Comparison of ENCODE assay signal across 2 cellular contexts in the genomic region with DNA sequence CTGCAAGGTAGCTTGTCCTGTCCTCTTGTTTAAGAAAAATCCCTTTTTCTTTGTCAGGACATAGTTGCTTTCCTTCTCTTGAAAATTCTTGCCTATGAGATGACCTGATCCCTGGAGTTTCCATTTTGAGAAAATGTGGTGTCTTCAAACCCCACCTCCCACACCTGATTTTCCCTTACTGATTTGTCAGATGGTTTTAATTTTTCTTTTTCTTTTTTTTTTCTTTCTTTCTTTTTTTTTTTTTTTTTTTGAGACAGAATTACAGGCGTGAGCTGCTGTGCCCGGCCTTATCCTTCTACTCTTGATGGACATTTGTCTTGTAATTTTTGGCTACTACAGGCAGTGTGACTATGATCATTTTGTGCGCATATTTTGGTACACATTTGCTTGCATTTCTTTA.
TF ChIP-seq lines count a peak whose summit lies in the region.

No MANE protein-coding gene starts in this region.

TF ChIP-seq in IMR-90, 13 proteins besides CTCF, POLR2A, EP300 and RAD21:
- no peak for TF ChIP-seq RFX5 (IDR thresholded peaks at IDR 0.05; ENCODE audit: low read depth, low read length)
- TF ChIP-seq, protein P1, sequence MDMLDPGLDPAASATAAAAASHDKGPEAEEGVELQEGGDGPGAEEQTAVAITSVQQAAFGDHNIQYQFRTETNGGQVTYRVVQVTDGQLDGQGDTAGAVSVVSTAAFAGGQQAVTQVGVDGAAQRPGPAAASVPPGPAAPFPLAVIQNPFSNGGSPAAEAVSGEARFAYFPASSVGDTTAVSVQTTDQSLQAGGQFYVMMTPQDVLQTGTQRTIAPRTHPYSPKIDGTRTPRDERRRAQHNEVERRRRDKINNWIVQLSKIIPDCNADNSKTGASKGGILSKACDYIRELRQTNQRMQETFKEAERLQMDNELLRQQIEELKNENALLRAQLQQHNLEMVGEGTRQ (IDR thresholded peaks at IDR 0.05; ENCODE audit: low read depth, low read length) = no peak
- TF ChIP-seq NFE2L2 (IDR thresholded peaks at IDR 0.05; ENCODE audit: low read depth, low read length) = no peak
- TF ChIP-seq CEBPB (IDR thresholded peaks at IDR 0.05; ENCODE audit: low read depth, low read length) = no peak
- no peak for TF ChIP-seq MAFK (IDR thresholded peaks at IDR 0.05; ENCODE audit: low read depth, low read length)
- no peak for TF ChIP-seq FOS (IDR thresholded peaks at IDR 0.05; ENCODE audit: low read depth, low read length)
- TF ChIP-seq BHLHE40 (IDR thresholded peaks at IDR 0.05; ENCODE audit: low read depth, low read length) = no peak
- no peak for TF ChIP-seq SMC3 (IDR thresholded peaks at IDR 0.05; ENCODE audit: low read depth, low read length)
- no peak for TF ChIP-seq MXI1 (IDR thresholded peaks at IDR 0.05; ENCODE audit: borderline replicate concordance, low read depth, low read length)
- no peak for TF ChIP-seq RCOR1 (IDR thresholded peaks at IDR 0.05; ENCODE audit: insufficient replicate concordance, low read length)
- no peak for TF ChIP-seq MAZ (IDR thresholded peaks at IDR 0.05; ENCODE audit: borderline replicate concordance, low read depth, low read length)
TF ChIP-seq in IMR-90: peak in this region for 0.

TF ChIP-seq in neural cell, 6 proteins besides CTCF, POLR2A, EP300 and RAD21:
- TF ChIP-seq, protein P2, sequence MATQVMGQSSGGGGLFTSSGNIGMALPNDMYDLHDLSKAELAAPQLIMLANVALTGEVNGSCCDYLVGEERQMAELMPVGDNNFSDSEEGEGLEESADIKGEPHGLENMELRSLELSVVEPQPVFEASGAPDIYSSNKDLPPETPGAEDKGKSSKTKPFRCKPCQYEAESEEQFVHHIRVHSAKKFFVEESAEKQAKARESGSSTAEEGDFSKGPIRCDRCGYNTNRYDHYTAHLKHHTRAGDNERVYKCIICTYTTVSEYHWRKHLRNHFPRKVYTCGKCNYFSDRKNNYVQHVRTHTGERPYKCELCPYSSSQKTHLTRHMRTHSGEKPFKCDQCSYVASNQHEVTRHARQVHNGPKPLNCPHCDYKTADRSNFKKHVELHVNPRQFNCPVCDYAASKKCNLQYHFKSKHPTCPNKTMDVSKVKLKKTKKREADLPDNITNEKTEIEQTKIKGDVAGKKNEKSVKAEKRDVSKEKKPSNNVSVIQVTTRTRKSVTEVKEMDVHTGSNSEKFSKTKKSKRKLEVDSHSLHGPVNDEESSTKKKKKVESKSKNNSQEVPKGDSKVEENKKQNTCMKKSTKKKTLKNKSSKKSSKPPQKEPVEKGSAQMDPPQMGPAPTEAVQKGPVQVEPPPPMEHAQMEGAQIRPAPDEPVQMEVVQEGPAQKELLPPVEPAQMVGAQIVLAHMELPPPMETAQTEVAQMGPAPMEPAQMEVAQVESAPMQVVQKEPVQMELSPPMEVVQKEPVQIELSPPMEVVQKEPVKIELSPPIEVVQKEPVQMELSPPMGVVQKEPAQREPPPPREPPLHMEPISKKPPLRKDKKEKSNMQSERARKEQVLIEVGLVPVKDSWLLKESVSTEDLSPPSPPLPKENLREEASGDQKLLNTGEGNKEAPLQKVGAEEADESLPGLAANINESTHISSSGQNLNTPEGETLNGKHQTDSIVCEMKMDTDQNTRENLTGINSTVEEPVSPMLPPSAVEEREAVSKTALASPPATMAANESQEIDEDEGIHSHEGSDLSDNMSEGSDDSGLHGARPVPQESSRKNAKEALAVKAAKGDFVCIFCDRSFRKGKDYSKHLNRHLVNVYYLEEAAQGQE (IDR thresholded peaks at IDR 0.05; ENCODE audit: borderline replicate concordance) = no peak
- no peak for TF ChIP-seq POLR2AphosphoS5 (IDR thresholded peaks at IDR 0.05)
- no peak for TF ChIP-seq MXI1 (conservative IDR thresholded peaks at IDR 0.05; ENCODE audit: poor library complexity, severe bottlenecking)
- TF ChIP-seq EZH2 (IDR thresholded peaks at IDR 0.05; ENCODE audit: borderline replicate concordance, insufficient read depth, low read length, poor library complexity, severe bottlenecking) = no peak
- no peak for TF ChIP-seq TAF1 (IDR thresholded peaks at IDR 0.05; ENCODE audit: low read depth)
- TF ChIP-seq SMC3 (conservative IDR thresholded peaks at IDR 0.05; ENCODE audit: poor library complexity) = no peak
